In genomic region chr17:50426814-50427787, GRCh38 we compare ENCODE assay signal across 8 cellular contexts. TPM values are rescaled to one million over a fixed set of nuclear protein-coding genes. Genes with fewer than 3 reads are reported as not detected.
DNase-seq lines count a peak whose midpoint lies in the region; ATAC-seq and TF ChIP-seq lines count a peak whose summit lies in the region.

No MANE protein-coding gene starts in this region.

- peaks cover 38% of the 10 kb centered on the region for H3K79me2 ChIP-seq in Karpas-422 (ENCODE audit: low read length)

- H3K36me3 Mint-ChIP-seq in nephron progenitor cell (ENCODE audit: low read depth), result no peaks in the 10 kb centered on the region

- H3K4me2 ChIP-seq in Karpas-422 (ENCODE audit: low read depth, low read length, poor library complexity, severe bottlenecking), result peak overlapping the region; percentile 75

- peak overlapping the region; percentile 87 for H3K4me3 Mint-ChIP-seq in nephron progenitor cell

- H3K27me3 ChIP-seq in Karpas-422 (ENCODE audit: low read length), result no peaks in the 10 kb centered on the region

- no peaks in the 10 kb centered on the region for H3K9me3 Mint-ChIP-seq in nephron progenitor cell

- 0 out of 2 replicates have a peak overlapping the region, but pooled peaks have one; percentile 4 for H2AFZ ChIP-seq in Karpas-422 (ENCODE audit: low read length)

- H3K9ac ChIP-seq in Karpas-422 (ENCODE audit: low read length), result peak overlapping the region; percentile 83

- ATAC-seq in GM21786 (IDR thresholded peaks at IDR 0.05; ENCODE audit: unreplicated experiment), result no peak

- H4K20me1 ChIP-seq in Karpas-422 (ENCODE audit: insufficient read depth, low read depth, low read length), result no peaks in the 10 kb centered on the region

- TF ChIP-seq CTCF in fibroblast of pulmonary artery (IDR thresholded peaks at IDR 0.05; ENCODE audit: low read length, missing control alignments) (peak; percentile 18), nephron progenitor cell (IDR thresholded peaks at IDR 0.05) (no peak)

- peak overlapping the region; percentile 66 for H3K27ac ChIP-seq in Karpas-422 (ENCODE audit: low read length)

- no peaks in the 10 kb centered on the region for H3K9me2 ChIP-seq in Karpas-422 (replicated peaks; ENCODE audit: insufficient read depth, low read length)

- peak overlapping the region; percentile 89 for H3K27ac Mint-ChIP-seq in nephron progenitor cell

- H3K4me3 ChIP-seq in Karpas-422 (ENCODE audit: low read length) (peak overlapping the region; percentile 86), fibroblast of pulmonary artery (replicated peaks; ENCODE audit: low read depth, low read length) (peak overlapping the region; percentile 68)

- DNase-seq in SIG-M5 treated with dmso at 0.1 percent for 504 hours (lab: John Stamatoyannopoulos, UW; ENCODE audit: unreplicated experiment), result peak; percentile 44
- no peak for DNase-seq in SIG-M5 (lab: John Stamatoyannopoulos, UW)
- DNase-seq in Karpas-422, result peak; percentile 68
- peak in 2 of 3 experiments; percentile 3 to 4 for DNase-seq in activated CD8-positive, alpha-beta memory T cell treated with anti-CD3 and anti-CD28 coated beads for 48 hours (ENCODE audit: low read depth in 2 of 3, low spot score in 2 of 3)
- peak; percentile 31 for DNase-seq in fibroblast of pulmonary artery (ENCODE audit: low read depth)
- DNase-seq in nephron progenitor cell, result peak; percentile 28
- DNase-seq in NCI-H2196 treated with DMSO at 0.1 percent for 48 hours (lab: John Stamatoyannopoulos, UW; ENCODE audit: unreplicated experiment), result no peak

- peaks cover 47% of the 10 kb centered on the region for H3K4me1 ChIP-seq in Karpas-422 (ENCODE audit: low read length)

- H3K27me3 Mint-ChIP-seq in nephron progenitor cell (ENCODE audit: low read depth, poor library complexity), result peaks cover 17% of the 10 kb centered on the region

- no peaks in the 10 kb centered on the region for H3K36me3 ChIP-seq in Karpas-422 (ENCODE audit: insufficient read depth, low read length)

- no peaks in the 10 kb centered on the region for H3K9me3 ChIP-seq in Karpas-422 (ENCODE audit: low read length)

- peaks cover 73% of the 10 kb centered on the region for H3K4me1 Mint-ChIP-seq in nephron progenitor cell

RNA-seq across cellular contexts. Expression of gene ACSF2, which starts 1.1 kb away (rescaled TPM):
- total RNA-seq in Karpas-422 (2014; rRNA removed; shearing (Covaris generic); ENCODE audit: low replicate concordance), result 63.5 and 67.7 TPM in 2 replicates

RNA-seq across cellular contexts. Expression of gene LRRC59, which starts 29.8 kb away (rescaled TPM):
- total RNA-seq in Karpas-422 (2014; rRNA removed; shearing (Covaris generic); ENCODE audit: low replicate concordance), result 53.3 and 68.0 TPM in 2 replicates

RNA-seq across cellular contexts. Expression of gene CHAD, which starts 41.6 kb away (rescaled TPM):
- not detected in 2 replicates for total RNA-seq in Karpas-422 (2014; rRNA removed; shearing (Covaris generic); ENCODE audit: low replicate concordance)

RNA-seq across cellular contexts. Expression of gene RSAD1, which starts 51.6 kb away (rescaled TPM):
- total RNA-seq in Karpas-422 (2014; rRNA removed; shearing (Covaris generic); ENCODE audit: low replicate concordance), result 15.4 and 41.3 TPM in 2 replicates

RNA-seq across cellular contexts. Expression of gene EME1, which starts 54.1 kb away (rescaled TPM):
- 10.6 and 18.8 TPM in 2 replicates for total RNA-seq in Karpas-422 (2014; rRNA removed; shearing (Covaris generic); ENCODE audit: low replicate concordance)

Comparison
In these comparisons a context has a peak if more than half of its experiments do, and no peak if none do; other contexts are left out.
1. DNase-seq: peak in SIG-M5 treated with dmso at 0.1 percent for 504 hours (single experiment), Karpas-422 (single experiment), activated CD8-positive, alpha-beta memory T cell treated with anti-CD3 and anti-CD28 coated beads for 48 hours (2 of 3), fibroblast of pulmonary artery (single experiment) and nephron progenitor cell (single experiment); none in SIG-M5 (single experiment) and NCI-H2196 treated with DMSO at 0.1 percent for 48 hours (single experiment).